Comparison of ENCODE assay signal across 8 cellular contexts in the genomic region with DNA sequence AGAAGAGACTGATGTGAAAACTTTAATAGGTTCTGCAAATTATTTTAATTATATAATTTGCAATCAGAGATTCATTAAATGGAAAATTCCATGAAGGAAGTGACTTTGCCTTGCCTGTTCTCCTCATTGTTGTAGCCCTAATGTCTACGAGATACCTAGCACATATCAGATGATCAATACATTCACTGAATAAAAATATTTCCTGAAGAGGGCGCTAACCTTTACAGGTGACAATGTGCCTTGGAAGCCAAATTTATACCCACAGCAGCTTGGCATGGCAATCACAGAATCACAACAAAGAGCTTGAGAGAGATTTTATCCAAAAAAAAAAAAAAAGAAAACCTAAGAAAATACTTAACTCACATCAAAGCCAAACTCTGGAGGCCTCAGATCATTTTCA. TPM values are rescaled to one million over a fixed set of nuclear protein-coding genes. Genes with fewer than 3 reads are reported as not detected.
A peak's percentile ranks its signal among the peaks of the same experiment; 100 is the strongest.
DNase-seq lines count a peak whose midpoint lies in the region; ATAC-seq, FAIRE-seq and TF ChIP-seq lines count a peak whose summit lies in the region.

No MANE protein-coding gene starts in this region.

- H3K36me3 Mint-ChIP-seq in natural killer cell, result peaks cover 7% of the 10 kb centered on the region
- H3K36me3 Mint-ChIP-seq in natural killer cell treated with Interleukin-12 subunit alpha and Interleukin-12 subunit beta and Interleukin-15 and Interleukin-18, amount 100 ng/mL, for 72 hours, result peaks cover 14% of the 10 kb centered on the region
- H3K36me3 Mint-ChIP-seq in effector memory CD8-positive, alpha-beta T cell (ENCODE audit: insufficient read depth), result peaks cover 87% of the 10 kb centered on the region

- WGBS in transverse colon (ENCODE audit: low coverage in 1 of 2), 2 donors, result 32 to 48% methylated on average over 2 of the region's 2 CpGs

- no peak for TF ChIP-seq EP300 in transverse colon (IDR thresholded peaks at IDR 0.05; ENCODE audit: low read depth)

- H3K36me3 ChIP-seq in transverse colon, result peaks cover 0 to 40% (median 16%) of the 10 kb centered on the region in 4 donors

- H3K27ac ChIP-seq in transverse colon, result no peak overlapping the region

- intact Hi-C loops in natural killer cell (cut with micrococcal nuclease), result no loop called here
- intact Hi-C loops in transverse colon (cut with DNase I; ENCODE audit: low total_unique reads), result no loop called here

- TF ChIP-seq CTCF in natural killer cell (IDR thresholded peaks at IDR 0.05), result peak; percentile 39
- TF ChIP-seq CTCF in transverse colon (IDR thresholded peaks at IDR 0.05), result peak; percentile 18 to 48 (median 39)

- H3K4me1 Mint-ChIP-seq in natural killer cell, result peaks cover 0 to 4% of the 10 kb centered on the region in 2 donors
- no peaks in the 10 kb centered on the region for H3K4me1 Mint-ChIP-seq in natural killer cell treated with Interleukin-12 subunit alpha and Interleukin-12 subunit beta and Interleukin-15 and Interleukin-18, amount 100 ng/mL, for 72 hours (ENCODE audit: low read depth in 2 of 2)
- H3K4me1 Mint-ChIP-seq in effector memory CD8-positive, alpha-beta T cell (ENCODE audit: low read depth in 2 of 2), result peaks cover 0 to 10% of the 10 kb centered on the region in 2 donors

- ATAC-seq in natural killer cell (peak in 2 of 3 donors; percentile 46 to 67), GM21529 (IDR thresholded peaks at IDR 0.05; ENCODE audit: unreplicated experiment) (no peak)
- no peak for ATAC-seq in natural killer cell treated with Interleukin-12 subunit alpha and Interleukin-12 subunit beta and Interleukin-15 and Interleukin-18, amount 100 ng/mL, for 72 hours
- ATAC-seq in effector memory CD8-positive, alpha-beta T cell (replicated peaks), result peak; percentile 80

- no peak for TF ChIP-seq POLR2A in transverse colon (IDR thresholded peaks at IDR 0.05)

- no peaks in the 10 kb centered on the region for H3K27me3 Mint-ChIP-seq in natural killer cell (ENCODE audit: low read depth in 2 of 2)
- no peaks in the 10 kb centered on the region for H3K27me3 Mint-ChIP-seq in natural killer cell treated with Interleukin-12 subunit alpha and Interleukin-12 subunit beta and Interleukin-15 and Interleukin-18, amount 100 ng/mL, for 72 hours
- no peaks in the 10 kb centered on the region for H3K27me3 Mint-ChIP-seq in effector memory CD8-positive, alpha-beta T cell

- H3K27ac Mint-ChIP-seq in natural killer cell, result peak overlapping the region in 1 of 2 donors; percentile 53
- peak overlapping the region in 1 of 2 donors; percentile 39 for H3K27ac Mint-ChIP-seq in natural killer cell treated with Interleukin-12 subunit alpha and Interleukin-12 subunit beta and Interleukin-15 and Interleukin-18, amount 100 ng/mL, for 72 hours
- H3K27ac Mint-ChIP-seq in effector memory CD8-positive, alpha-beta T cell, result peak overlapping the region; percentile 17 to 57

- no peak overlapping the region for H3K4me3 ChIP-seq in transverse colon

- H3K4me3 Mint-ChIP-seq in natural killer cell, result no peak overlapping the region
- H3K4me3 Mint-ChIP-seq in natural killer cell treated with Interleukin-12 subunit alpha and Interleukin-12 subunit beta and Interleukin-15 and Interleukin-18, amount 100 ng/mL, for 72 hours, result no peak overlapping the region
- H3K4me3 Mint-ChIP-seq in effector memory CD8-positive, alpha-beta T cell, result no peak overlapping the region

- H3K9me3 Mint-ChIP-seq in natural killer cell, result no peaks in the 10 kb centered on the region
- H3K9me3 Mint-ChIP-seq in natural killer cell treated with Interleukin-12 subunit alpha and Interleukin-12 subunit beta and Interleukin-15 and Interleukin-18, amount 100 ng/mL, for 72 hours, result no peaks in the 10 kb centered on the region
- H3K9me3 Mint-ChIP-seq in effector memory CD8-positive, alpha-beta T cell, result no peaks in the 10 kb centered on the region

- no peak for FAIRE-seq in HTR-8/SVneo (lab: Jason Lieb, UNC)

- no peak for DNase-seq in natural killer cell
- no peak for DNase-seq in natural killer cell treated with Interleukin-12 subunit alpha and Interleukin-12 subunit beta and Interleukin-15 and Interleukin-18, amount 100 ng/mL, for 72 hours (ENCODE audit: low spot score)
- DNase-seq in NCI-H1694 (lab: John Stamatoyannopoulos, UW), result peak; percentile 14
- no peak for DNase-seq in effector memory CD8-positive, alpha-beta T cell
- no peak for DNase-seq in transverse colon
- no peak for DNase-seq in stimulated activated CD4-positive, alpha-beta T cell treated with anti-CD3 and anti-CD28 coated beads, Interleukin-2, amount 100 ng/mL, for 48 hours
- no peak for DNase-seq in HTR-8/SVneo (ENCODE audit: insufficient read length, low spot score)

- no peaks in the 10 kb centered on the region for H3K27me3 ChIP-seq in transverse colon

- in situ Hi-C loops in transverse colon (cut with MboI; ENCODE audit: low pct_ligation_motif_present in 1 of 4, low pct_unique_long_range_greater_than_20kb in 1 of 4, low sequenced_read_pairs in 3 of 4), result loop anchor here in 1 of 4 donors (25.0 kb wide), 2 partner anchors 102 to 377 kb away; no protein-coding TSS in a partner anchor

- no peaks in the 10 kb centered on the region for H3K4me1 ChIP-seq in transverse colon

- H3K9me3 ChIP-seq in transverse colon, result no peaks in the 10 kb centered on the region

RNA-seq across cellular contexts. Expression of gene HAUS6, which starts 17.4 kb away (rescaled TPM):
- total RNA-seq in natural killer cell (10 to 100 TPM; 14.6 to 18.3 (median 14.9) TPM), transverse colon (1 to 10 TPM; 1.4 to 8.9 (median 6.3) TPM)
- total RNA-seq in natural killer cell treated with Interleukin-12 subunit alpha and Interleukin-12 subunit beta and Interleukin-15 and Interleukin-18, amount 100 ng/mL, for 72 hours, result 10 to 100 TPM; 26.2 to 41.8 TPM

RNA-seq across cellular contexts. Expression of gene RRAGA, which starts 36.1 kb away (rescaled TPM):
- total RNA-seq in natural killer cell, result 10 to 100 TPM; 39.0 to 43.9 (median 41.5) TPM
- 10 to 100 TPM; 39.5 to 77.1 TPM for total RNA-seq in natural killer cell treated with Interleukin-12 subunit alpha and Interleukin-12 subunit beta and Interleukin-15 and Interleukin-18, amount 100 ng/mL, for 72 hours
- 10 to 100 TPM; 35.0 to 47.0 (median 39.6) TPM for total RNA-seq in transverse colon

RNA-seq across cellular contexts. Expression of gene PLIN2, which starts 42.0 kb away (rescaled TPM):
- total RNA-seq in natural killer cell (100 to 1,000 TPM in 2 of 3 donors, 10 to 100 TPM in 1; 87.9 to 103 (median 102) TPM), transverse colon (100 to 1,000 TPM in 1 of 4 donors, 10 to 100 TPM in 3; 34.0 to 150 (median 76.1) TPM)
- 10 to 100 TPM; 57.2 to 88.0 TPM for total RNA-seq in natural killer cell treated with Interleukin-12 subunit alpha and Interleukin-12 subunit beta and Interleukin-15 and Interleukin-18, amount 100 ng/mL, for 72 hours

RNA-seq across cellular contexts. Expression of gene SAXO1, which starts 52.3 kb away (rescaled TPM):
- total RNA-seq in natural killer cell (under 1 TPM in 2 of 3 donors, not detected in 1; 0.21 to 0.28 TPM), transverse colon (under 1 TPM in 1 of 4 donors, not detected in 3; 0.41 TPM)
- not detected for total RNA-seq in natural killer cell treated with Interleukin-12 subunit alpha and Interleukin-12 subunit beta and Interleukin-15 and Interleukin-18, amount 100 ng/mL, for 72 hours

Comparison
In these comparisons a context has a peak if more than half of its experiments do, and no peak if none do; other contexts are left out.
1. ATAC-seq: peak in natural killer cell (2 of 3) and effector memory CD8-positive, alpha-beta T cell (single experiment); none in natural killer cell treated with Interleukin-12 subunit alpha and Interleukin-12 subunit beta and Interleukin-15 and Interleukin-18, amount 100 ng/mL, for 72 hours (0 of 2) and GM21529 (single experiment).